Comparison of ENCODE assay signal across 21 cellular contexts in genomic region chr22:35548762-35549106, GRCh38. TPM values are rescaled to one million over a fixed set of nuclear protein-coding genes. Genes with fewer than 3 reads are reported as not detected.
"Had no signal": no experiment of that assay in that cellular context is flagged by ENCODE, and none has a peak within 500 bp of the region (broad histone marks: within the 10 kb centered on the region; RNA-seq: fewer than 3 reads in every experiment).

No MANE protein-coding gene starts in this region.

- ATAC-seq: natural killer cell treated with Interleukin-12 subunit alpha and Interleukin-12 subunit beta and Interleukin-15 and Interleukin-18, amount 100 ng/mL, for 72 hours; pancreas; stimulated activated naive CD8-positive, alpha-beta T cell treated with anti-CD3 and anti-CD28 coated beads, Interleukin-15, amount 100 ng/mL, for 72 hours had no signal

- H3K4me1 Mint-ChIP-seq: mesothelial cell of epicardium had no signal

- H3K4me1 ChIP-seq: breast epithelium, foreskin keratinocyte, pancreas had no signal

- DNase-seq: activated CD4-positive, alpha-beta T cell treated with anti-CD3 and anti-CD28 coated beads for 1 hour; activated CD4-positive, alpha-beta T cell treated with anti-CD3 and anti-CD28 coated beads, Interleukin-2, amount 50 U/mL, for 1 hour; activated gamma-delta T cell treated with Interleukin-2 at 50 U/mL for 16 hours; activated T-cell treated with anti-CD3 and anti-CD28 coated beads, Interleukin-2, amount 50 U/mL, for 1 hour; aorta; cortex of kidney; foreskin keratinocyte; kidney glomerular epithelial cell; stimulated activated CD4-positive, alpha-beta T cell treated with anti-CD3 and anti-CD28 coated beads, Interleukin-12 subunit alpha, Interleukin-12 subunit beta, amount 100 ng/mL, for 4 hours; stimulated activated naive CD8-positive, alpha-beta T cell treated with anti-CD3 and anti-CD28 coated beads, Interleukin-15, amount 100 ng/mL, for 72 hours; T-helper 1 cell; tibial artery had no signal

- H3K9me3 ChIP-seq: breast epithelium, left ventricle myocardium inferior, pancreas, tibial artery had no signal

- H3K27ac ChIP-seq: breast epithelium, foreskin keratinocyte, left ventricle myocardium inferior, pancreas, tibial artery, WERI-Rb-1 had no signal

- H3K4me3 Mint-ChIP-seq: activated naive CD4-positive, alpha-beta T cell treated with anti-CD3 and anti-CD28 coated beads, Interleukin-2, amount 50 U/mL, for 24 hours; mesothelial cell of epicardium; natural killer cell treated with Interleukin-12 subunit alpha and Interleukin-12 subunit beta and Interleukin-15 and Interleukin-18, amount 100 ng/mL, for 72 hours; stimulated activated naive CD8-positive, alpha-beta T cell treated with anti-CD3 and anti-CD28 coated beads, Interleukin-15, amount 100 ng/mL, for 72 hours had no signal

- H3K36me3 Mint-ChIP-seq: activated naive CD4-positive, alpha-beta T cell treated with anti-CD3 and anti-CD28 coated beads, Interleukin-2, amount 50 U/mL, for 24 hours; mesothelial cell of epicardium; natural killer cell treated with Interleukin-12 subunit alpha and Interleukin-12 subunit beta and Interleukin-15 and Interleukin-18, amount 100 ng/mL, for 72 hours had no signal

- H3K27me3 ChIP-seq: breast epithelium, pancreas, tibial artery had no signal

- H3K36me3 ChIP-seq: breast epithelium, left ventricle myocardium inferior, pancreas, WERI-Rb-1 had no signal

- H3K4me3 ChIP-seq: breast epithelium, left ventricle myocardium inferior, pancreas, tibial artery had no signal

- H3K27ac Mint-ChIP-seq: activated naive CD4-positive, alpha-beta T cell treated with anti-CD3 and anti-CD28 coated beads, Interleukin-2, amount 50 U/mL, for 24 hours; mesothelial cell of epicardium; natural killer cell treated with Interleukin-12 subunit alpha and Interleukin-12 subunit beta and Interleukin-15 and Interleukin-18, amount 100 ng/mL, for 72 hours; stimulated activated naive CD8-positive, alpha-beta T cell treated with anti-CD3 and anti-CD28 coated beads, Interleukin-15, amount 100 ng/mL, for 72 hours had no signal

- H3K9me3 Mint-ChIP-seq: activated naive CD4-positive, alpha-beta T cell treated with anti-CD3 and anti-CD28 coated beads, Interleukin-2, amount 50 U/mL, for 24 hours; mesothelial cell of epicardium; natural killer cell treated with Interleukin-12 subunit alpha and Interleukin-12 subunit beta and Interleukin-15 and Interleukin-18, amount 100 ng/mL, for 72 hours; stimulated activated naive CD8-positive, alpha-beta T cell treated with anti-CD3 and anti-CD28 coated beads, Interleukin-15, amount 100 ng/mL, for 72 hours had no signal

RNA-seq across cellular contexts. Expression of gene RASD2, which starts 8.1 kb away (rescaled TPM):
- total RNA-seq: lung microvascular endothelial cell, mesothelial cell of epicardium, pulmonary artery endothelial cell had no signal
